8 cellular contexts compared by ENCODE assay signal in genomic region chr20:53707341-53708102, GRCh38.
DNase-seq lines count a peak whose midpoint lies in the region; ATAC-seq, FAIRE-seq and TF ChIP-seq lines count a peak whose summit lies in the region.

No MANE protein-coding gene starts in this region.

- no peaks in the 10 kb centered on the region for H3K27me3 Mint-ChIP-seq in Caco-2 (ENCODE audit: insufficient read depth, unreplicated experiment)
- H3K27me3 Mint-ChIP-seq in naive thymus-derived CD4-positive, alpha-beta T cell = no peaks in the 10 kb centered on the region

- H3K9me3 ChIP-seq in Caco-2 (no peaks in the 10 kb centered on the region), kidney (ENCODE audit: control insufficient read depth in 1 of 2, low read length in 2 of 2) (no peaks in the 10 kb centered on the region)
- H3K9me3 ChIP-seq in naive thymus-derived CD4-positive, alpha-beta T cell (ENCODE audit: control insufficient read depth in 2 of 3, low read length in 3 of 3) = no peaks in the 10 kb centered on the region

- FAIRE-seq in kidney (lab: Jason Lieb, UNC) = no peak

- H3K4me3 ChIP-seq in Caco-2 (ENCODE audit: low read depth, low read length) = no peak overlapping the region
- peak overlapping the region; percentile 11 for H3K4me3 ChIP-seq in Jurkat, Clone E6-1 (ENCODE audit: low read length)
- peak overlapping the region; percentile 2 for H3K4me3 ChIP-seq in naive thymus-derived CD4-positive, alpha-beta T cell (ENCODE audit: low read length)
- peak overlapping the region in 1 of 2 donors; percentile 29 for H3K4me3 ChIP-seq in kidney (ENCODE audit: low read length in 2 of 2)

- H3K36me3 Mint-ChIP-seq in Caco-2 (ENCODE audit: insufficient read depth, unreplicated experiment) = no peaks in the 10 kb centered on the region
- no peaks in the 10 kb centered on the region for H3K36me3 Mint-ChIP-seq in activated naive CD4-positive, alpha-beta T cell treated with anti-CD3 and anti-CD28 coated beads, Interleukin-2, amount 50 U/mL, for 72 hours
- H3K36me3 Mint-ChIP-seq in naive thymus-derived CD4-positive, alpha-beta T cell = peaks cover 0 to 1% (median 0%) of the 10 kb centered on the region in 5 donors

- BruUV-seq in Caco-2 (replicated peaks; lab: Mats Ljungman, UMichigan) = no TSS peak

- H3K4me3 Mint-ChIP-seq in Caco-2 (ENCODE audit: unreplicated experiment) = no peak overlapping the region
- H3K4me3 Mint-ChIP-seq in naive thymus-derived CD4-positive, alpha-beta T cell = peak overlapping the region; percentile 61 to 88 (median 77)

- H3K9me3 Mint-ChIP-seq in Caco-2 (ENCODE audit: unreplicated experiment) = no peaks in the 10 kb centered on the region
- H3K9me3 Mint-ChIP-seq in activated naive CD4-positive, alpha-beta T cell treated with anti-CD3 and anti-CD28 coated beads, Interleukin-2, amount 50 U/mL, for 72 hours = no peaks in the 10 kb centered on the region
- H3K9me3 Mint-ChIP-seq in naive thymus-derived CD4-positive, alpha-beta T cell = no peaks in the 10 kb centered on the region

- CTCF ChIA-PET in Caco-2 (lab: Charles Lee) = interaction anchor here (0.9 to 1.4 kb wide), 4 partner anchors 28 to 117 kb away, joined by 3 to 6 read pairs (median 4); no protein-coding TSS in a partner anchor
- CTCF ChIA-PET in naive thymus-derived CD4-positive, alpha-beta T cell (lab: Charles Lee) = interaction anchor here (0.6 to 1.7 kb wide), 9 partner anchors 18 to 232 kb away, joined by 3 to 6 read pairs (median 4); no protein-coding TSS in a partner anchor

- no peaks in the 10 kb centered on the region for H3K27me3 ChIP-seq in Caco-2 (replicated peaks; ENCODE audit: control insufficient read depth, insufficient read depth, low read length)
- H3K27me3 ChIP-seq in naive thymus-derived CD4-positive, alpha-beta T cell (ENCODE audit: control insufficient read depth in 2 of 2, insufficient read depth in 2 of 2, low read length in 2 of 2) = no peaks in the 10 kb centered on the region

- H3K27ac Mint-ChIP-seq in Caco-2 (ENCODE audit: unreplicated experiment) = peak overlapping the region; percentile 66
- H3K27ac Mint-ChIP-seq in activated naive CD4-positive, alpha-beta T cell treated with anti-CD3 and anti-CD28 coated beads, Interleukin-2, amount 50 U/mL, for 72 hours = peak overlapping the region; percentile 83 to 97
- peak overlapping the region; percentile 91 to 100 (median 96) for H3K27ac Mint-ChIP-seq in naive thymus-derived CD4-positive, alpha-beta T cell

- H3K36me3 ChIP-seq in Caco-2 (ENCODE audit: control insufficient read depth, insufficient read depth, low read length) = no peaks in the 10 kb centered on the region
- H3K36me3 ChIP-seq in naive thymus-derived CD4-positive, alpha-beta T cell (ENCODE audit: control insufficient read depth in 2 of 3, insufficient read depth in 3 of 3, low read length in 3 of 3) = no peaks in the 10 kb centered on the region
- no peaks in the 10 kb centered on the region for H3K36me3 ChIP-seq in kidney (ENCODE audit: control insufficient read depth in 1 of 2, insufficient read depth in 2 of 2, low read length in 2 of 2)

- DNase-seq in Caco-2 (no peak), NCI-H2196 treated with DMSO at 0.1 percent for 48 hours (lab: John Stamatoyannopoulos, UW; ENCODE audit: unreplicated experiment) (no peak), NCI-H1930 (lab: John Stamatoyannopoulos, UW) (no peak), kidney (no peak)
- DNase-seq in Jurkat, Clone E6-1 (ENCODE audit: low read depth, low spot score) = peak; percentile 37
- peak in 1 of 2 donors; percentile 38 for DNase-seq in activated naive CD4-positive, alpha-beta T cell treated with anti-CD3 and anti-CD28 coated beads, Interleukin-2, amount 50 U/mL, for 72 hours (ENCODE audit: low spot score in 2 of 2)
- peak in 2 of 9 donors; percentile 11 to 49 for DNase-seq in naive thymus-derived CD4-positive, alpha-beta T cell

- POLR2A ChIA-PET in Caco-2 (lab: Charles Lee) = interaction anchor here (0.5 to 1.0 kb wide), 7 partner anchors 28 to 158 kb away, joined by 3 to 7 read pairs (median 4); no protein-coding TSS in a partner anchor
- POLR2A ChIA-PET in naive thymus-derived CD4-positive, alpha-beta T cell (lab: Charles Lee) = interaction anchor here (0.6 to 3.3 kb wide), 22 partner anchors 9 to 713 kb away, joined by 3 to 25 read pairs (median 4); partner anchors contain the start of gene ZNF217

- peak; percentile 44 for ATAC-seq in GM21526 (IDR thresholded peaks at IDR 0.05; ENCODE audit: low FRiP score, unreplicated experiment)
- ATAC-seq in activated naive CD4-positive, alpha-beta T cell treated with anti-CD3 and anti-CD28 coated beads, Interleukin-2, amount 50 U/mL, for 72 hours = peak; percentile 49 to 63
- ATAC-seq in naive thymus-derived CD4-positive, alpha-beta T cell = peak; percentile 47

- intact Hi-C loops in Caco-2 (cut with micrococcal nuclease; ENCODE audit: unreplicated experiment) = loop anchor here (1.0 to 2.0 kb wide), 3 partner anchors 30 to 55 kb away; no protein-coding TSS in a partner anchor
- intact Hi-C loops in naive thymus-derived CD4-positive, alpha-beta T cell (cut with micrococcal nuclease) = loop anchor here (1.0 to 5.0 kb wide), 12 partner anchors 7 to 635 kb away; no protein-coding TSS in a partner anchor
- intact Hi-C loops in kidney (cut with DNase I) = no loop called here

- peak overlapping the region; percentile 58 for H3K27ac ChIP-seq in naive thymus-derived CD4-positive, alpha-beta T cell (ENCODE audit: low read depth, low read length)
- peak overlapping the region in 1 of 2 donors; percentile 0 for H3K27ac ChIP-seq in kidney (ENCODE audit: low read depth in 2 of 2, low read length in 2 of 2)

- peaks cover 43% of the 10 kb centered on the region for H3K4me1 ChIP-seq in Caco-2
- peaks cover 22 to 42% of the 10 kb centered on the region in 2 donors for H3K4me1 ChIP-seq in naive thymus-derived CD4-positive, alpha-beta T cell (ENCODE audit: control insufficient read depth in 2 of 2, insufficient read depth in 2 of 2, low read length in 2 of 2)
- H3K4me1 ChIP-seq in kidney (ENCODE audit: control insufficient read depth in 1 of 2, insufficient read depth in 1 of 2, low read depth in 1 of 2, low read length in 2 of 2) = peaks cover 7 to 8% of the 10 kb centered on the region in 2 donors

- H3K9ac ChIP-seq in kidney (ENCODE audit: low read length in 2 of 2) = no peak overlapping the region

- peaks cover 43% of the 10 kb centered on the region for H3K4me1 Mint-ChIP-seq in Caco-2 (ENCODE audit: low read depth, unreplicated experiment)
- peaks cover 29 to 59% (median 57%) of the 10 kb centered on the region in 7 donors for H3K4me1 Mint-ChIP-seq in naive thymus-derived CD4-positive, alpha-beta T cell

- TF ChIP-seq CTCF in Caco-2 (IDR thresholded peaks at IDR 0.05; ENCODE audit: insufficient read depth in 1 of 2, low read depth in 1 of 2, low read length in 1 of 2, severe bottlenecking in 1 of 2, unreplicated experiment in 1 of 2) (no peak), kidney (IDR thresholded peaks at IDR 0.05; ENCODE audit: borderline replicate concordance, extremely low read depth, insufficient read depth) (no peak)
